ENCODE assay signal across 9 cellular contexts in the genomic region with DNA sequence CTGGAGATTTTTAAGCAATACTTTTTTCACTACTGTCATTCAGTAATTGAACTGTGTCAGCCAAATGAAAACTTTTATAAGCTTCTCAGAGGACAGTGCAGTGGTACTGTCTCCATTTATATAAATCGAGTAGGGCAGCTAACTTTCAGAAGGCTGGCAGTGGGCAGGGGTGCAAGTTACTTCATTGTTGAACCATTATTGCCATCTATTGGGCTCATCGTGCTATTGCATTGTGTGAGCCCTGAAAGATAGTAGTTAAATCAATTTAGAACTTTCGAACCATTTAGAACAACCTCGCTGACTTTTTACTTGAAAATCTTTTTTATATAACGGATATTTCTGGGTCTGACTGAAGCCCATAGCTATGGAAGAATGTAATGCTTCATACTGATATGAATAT.
DNase-seq lines count a peak whose midpoint lies in the region; ATAC-seq, FAIRE-seq and TF ChIP-seq lines count a peak whose summit lies in the region.
"Had no signal": no experiment of that assay in that cellular context is flagged by ENCODE, and none has a peak within 500 bp of the region (broad histone marks: within the 10 kb centered on the region; RNA-seq: fewer than 3 reads in every experiment).

No MANE protein-coding gene starts in this region.

- H3K4me1 Mint-ChIP-seq in stimulated activated memory B cell treated with anti-CD40 and anti-IgM and Interleukin-4, amounts not matched to agents 10 μg/mL and 1 μg/mL and 100 μg/mL, for 72 hours: no peaks in the 10 kb centered on the region

- TF ChIP-seq RAD21 in A549 (conservative IDR thresholded peaks at IDR 0.05 in 1 of 2, IDR thresholded peaks at IDR 0.05 in 1 of 2): peak; percentile 88 to 89

- TF ChIP-seq POLR2A in A549 (IDR thresholded peaks at IDR 0.05; ENCODE audit: low read length): no peak
- no peak for TF ChIP-seq POLR2A in right lobe of liver (IDR thresholded peaks at IDR 0.05)

- H3K4me3 ChIP-seq in A549: no peak overlapping the region
- H3K4me3 ChIP-seq in Panc1 (ENCODE audit: low read depth in 2 of 2, low read length in 2 of 2): no peak overlapping the region
- no peak overlapping the region for H3K4me3 ChIP-seq in coronary artery
- no peak overlapping the region for H3K4me3 ChIP-seq in right lobe of liver

- H3K27me3 Mint-ChIP-seq in stimulated activated memory B cell treated with anti-CD40 and anti-IgM and Interleukin-4, amounts not matched to agents 10 μg/mL and 1 μg/mL and 100 μg/mL, for 72 hours: peaks cover 8% of the 10 kb centered on the region

- in situ Hi-C loops in Panc1 (cut with HindIII; ENCODE audit: low pct_unique_long_range_greater_than_20kb, low sequenced_read_pairs): no loop called here

- ATAC-seq in A549: peak; percentile 70 to 80; a peak in 4 of 6 replicates
- no peak for ATAC-seq in Panc1
- ATAC-seq in right lobe of liver: peak; percentile 87 to 91 (median 89)
- ATAC-seq in stimulated activated memory B cell treated with anti-CD40 and anti-IgM and Interleukin-4, amounts not matched to agents 10 μg/mL and 1 μg/mL and 100 μg/mL, for 72 hours: no peak

- WGBS in A549 (ENCODE audit: missing lambda C conversion rate): 2% methylated on average over 5 of the region's 5 CpGs
- WGBS in right lobe of liver (ENCODE audit: insufficient coverage, low coverage, low lambda C conversion rate, missing lambda C conversion rate): 10% methylated on average over 5 of the region's 5 CpGs

- no peaks in the 10 kb centered on the region for H3K36me3 Mint-ChIP-seq in stimulated activated memory B cell treated with anti-CD40 and anti-IgM and Interleukin-4, amounts not matched to agents 10 μg/mL and 1 μg/mL and 100 μg/mL, for 72 hours

- no peak overlapping the region for H3K27ac Mint-ChIP-seq in stimulated activated memory B cell treated with anti-CD40 and anti-IgM and Interleukin-4, amounts not matched to agents 10 μg/mL and 1 μg/mL and 100 μg/mL, for 72 hours

- BruUV-seq in Panc1 (replicated peaks; lab: Mats Ljungman, UMichigan): no TSS peak

- no peak for TF ChIP-seq EP300 in A549 (IDR thresholded peaks at IDR 0.05)

- POLR2A ChIA-PET in A549 (lab: Yijun Ruan, JAX) (interaction anchor here (1.4 kb wide), 1 partner anchor 678 kb away, joined by 3 read pairs; no protein-coding TSS in a partner anchor), Panc1 (lab: Charles Lee) (no interaction called here)

- H3K27me3 ChIP-seq in Panc1 (ENCODE audit: control insufficient read depth, insufficient read depth, low read length) (no peaks in the 10 kb centered on the region), right lobe of liver (no peaks in the 10 kb centered on the region)

- FAIRE-seq in A549 (lab: Jason Lieb, UNC) (peak; percentile 32), urothelium cell line (lab: Jason Lieb, UNC) (no peak)

- H3K27ac ChIP-seq in A549 (no peak overlapping the region), Panc1 (ENCODE audit: low read length) (no peak overlapping the region), coronary artery (no peak overlapping the region), right lobe of liver (peak overlapping the region in 1 of 3 donors; percentile 59)
- H3K27ac ChIP-seq: epithelial cell of prostate had no signal

- TF ChIP-seq CTCF in A549 (IDR thresholded peaks at IDR 0.05) (peak; percentile 90), GM10266 (IDR thresholded peaks at IDR 0.05; ENCODE audit: control insufficient read depth, insufficient read depth, low read depth, missing control alignments) (peak; percentile 66), Panc1 (IDR thresholded peaks at IDR 0.05) (peak; percentile 78), coronary artery (IDR thresholded peaks at IDR 0.05) (peak; percentile 18), right lobe of liver (IDR thresholded peaks at IDR 0.05) (peak; percentile 72 to 81 (median 76))

- no peaks in the 10 kb centered on the region; the same call in 1 of the 2 replicates for H3K36me3 ChIP-seq in Panc1 (ENCODE audit: control insufficient read depth, insufficient read depth, low read length)
- H3K36me3 ChIP-seq in right lobe of liver: no peaks in the 10 kb centered on the region

- DNase-seq in A549 (ENCODE audit: low read depth in 1 of 2, low spot score in 1 of 2): peak; percentile 13 to 64
- DNase-seq in GM10266 (ENCODE audit: extremely low spot score): peak; percentile 10
- DNase-seq in LoVo (ENCODE audit: low spot score): peak; percentile 12
- peak; percentile 20 for DNase-seq in Panc1 (ENCODE audit: low read depth, low spot score)
- no peak for DNase-seq in coronary artery (ENCODE audit: low spot score)
- peak in 2 of 3 donors; percentile 24 to 55 for DNase-seq in right lobe of liver
- peak; percentile 48 for DNase-seq in urothelium cell line (ENCODE audit: low spot score)

- H3K9me3 ChIP-seq in A549 (no peaks in the 10 kb centered on the region), Panc1 (ENCODE audit: control insufficient read depth, insufficient read depth, low read depth, low read length) (no peaks in the 10 kb centered on the region), right lobe of liver (no peaks in the 10 kb centered on the region)

- H3K4me1 ChIP-seq in A549 (no peaks in the 10 kb centered on the region), Panc1 (ENCODE audit: control insufficient read depth, insufficient read depth, low read length) (no peaks in the 10 kb centered on the region), right lobe of liver (peaks cover 0 to 13% (median 0%) of the 10 kb centered on the region in 4 donors)

- intact Hi-C loops in Panc1 (cut with micrococcal nuclease; ENCODE audit: unreplicated experiment): loop anchor here (5.0 kb wide), 1 partner anchor 329 kb away; no protein-coding TSS in a partner anchor
- intact Hi-C loops in right lobe of liver (cut with DNase I): loop anchor here in 1 of 2 donors (10.0 kb wide), 1 partner anchor 676 kb away; no protein-coding TSS in a partner anchor

- H3K4me3 Mint-ChIP-seq in stimulated activated memory B cell treated with anti-CD40 and anti-IgM and Interleukin-4, amounts not matched to agents 10 μg/mL and 1 μg/mL and 100 μg/mL, for 72 hours: no peak overlapping the region

- CTCF ChIA-PET in A549 (lab: Yijun Ruan, JAX) (interaction anchor here (0.6 to 7.7 kb wide), 88 partner anchors 10 to 1961 kb away, joined by 3 to 188 read pairs (median 4); a partner anchor contains a TSS), Panc1 (lab: Charles Lee) (interaction anchor here (0.6 to 3.3 kb wide), 3 partner anchors 678 to 879 kb away, joined by 3 to 34 read pairs (median 16); no protein-coding TSS in a partner anchor)

- no peaks in the 10 kb centered on the region for H3K9me3 Mint-ChIP-seq in stimulated activated memory B cell treated with anti-CD40 and anti-IgM and Interleukin-4, amounts not matched to agents 10 μg/mL and 1 μg/mL and 100 μg/mL, for 72 hours

- H3K4me2 ChIP-seq in A549: no peak overlapping the region

TF ChIP-seq in A549, 52 proteins besides CTCF, POLR2A, EP300 and RAD21:
- no peak for TF ChIP-seq CBX8 (IDR thresholded peaks at IDR 0.05)
- no peak for TF ChIP-seq CHD2 (IDR thresholded peaks at IDR 0.05; ENCODE audit: low read length, partially characterized antibody)
- TF ChIP-seq CEBPB (IDR thresholded peaks at IDR 0.05): 0 out of 4 replicates have a peak, but pooled peaks of 1 of the 2 experiments have one; percentile 36
- TF ChIP-seq SMC3 (IDR thresholded peaks at IDR 0.05): peak; percentile 74
- TF ChIP-seq, protein P1, sequence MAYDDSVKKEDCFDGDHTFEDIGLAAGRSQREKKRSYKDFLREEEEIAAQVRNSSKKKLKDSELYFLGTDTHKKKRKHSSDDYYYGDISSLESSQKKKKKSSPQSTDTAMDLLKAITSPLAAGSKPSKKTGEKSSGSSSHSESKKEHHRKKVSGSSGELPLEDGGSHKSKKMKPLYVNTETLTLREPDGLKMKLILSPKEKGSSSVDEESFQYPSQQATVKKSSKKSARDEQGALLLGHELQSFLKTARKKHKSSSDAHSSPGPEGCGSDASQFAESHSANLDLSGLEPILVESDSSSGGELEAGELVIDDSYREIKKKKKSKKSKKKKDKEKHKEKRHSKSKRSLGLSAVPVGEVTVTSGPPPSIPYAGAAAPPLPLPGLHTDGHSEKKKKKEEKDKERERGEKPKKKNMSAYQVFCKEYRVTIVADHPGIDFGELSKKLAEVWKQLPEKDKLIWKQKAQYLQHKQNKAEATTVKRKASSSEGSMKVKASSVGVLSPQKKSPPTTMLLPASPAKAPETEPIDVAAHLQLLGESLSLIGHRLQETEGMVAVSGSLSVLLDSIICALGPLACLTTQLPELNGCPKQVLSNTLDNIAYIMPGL (CRISPR knock-in tag; IDR thresholded peaks at IDR 0.05; ENCODE audit: borderline replicate concordance): no peak

Comparison
In these comparisons a context has a peak if more than half of its experiments do, and no peak if none do; other contexts are left out.
1. ATAC-seq: peak in A549 (2 of 2) and right lobe of liver (4 of 4); none in Panc1 (single experiment) and stimulated activated memory B cell treated with anti-CD40 and anti-IgM and Interleukin-4, amounts not matched to agents 10 μg/mL and 1 μg/mL and 100 μg/mL, for 72 hours (single experiment).
2. CTCF ChIP-seq: peak in every context shown above with its lines; median percentile 90 in A549; 78 in Panc1; 76 in right lobe of liver; 66 in GM10266; 18 in coronary artery.